ENCODE assay signal across 8 cellular contexts in the genomic region with DNA sequence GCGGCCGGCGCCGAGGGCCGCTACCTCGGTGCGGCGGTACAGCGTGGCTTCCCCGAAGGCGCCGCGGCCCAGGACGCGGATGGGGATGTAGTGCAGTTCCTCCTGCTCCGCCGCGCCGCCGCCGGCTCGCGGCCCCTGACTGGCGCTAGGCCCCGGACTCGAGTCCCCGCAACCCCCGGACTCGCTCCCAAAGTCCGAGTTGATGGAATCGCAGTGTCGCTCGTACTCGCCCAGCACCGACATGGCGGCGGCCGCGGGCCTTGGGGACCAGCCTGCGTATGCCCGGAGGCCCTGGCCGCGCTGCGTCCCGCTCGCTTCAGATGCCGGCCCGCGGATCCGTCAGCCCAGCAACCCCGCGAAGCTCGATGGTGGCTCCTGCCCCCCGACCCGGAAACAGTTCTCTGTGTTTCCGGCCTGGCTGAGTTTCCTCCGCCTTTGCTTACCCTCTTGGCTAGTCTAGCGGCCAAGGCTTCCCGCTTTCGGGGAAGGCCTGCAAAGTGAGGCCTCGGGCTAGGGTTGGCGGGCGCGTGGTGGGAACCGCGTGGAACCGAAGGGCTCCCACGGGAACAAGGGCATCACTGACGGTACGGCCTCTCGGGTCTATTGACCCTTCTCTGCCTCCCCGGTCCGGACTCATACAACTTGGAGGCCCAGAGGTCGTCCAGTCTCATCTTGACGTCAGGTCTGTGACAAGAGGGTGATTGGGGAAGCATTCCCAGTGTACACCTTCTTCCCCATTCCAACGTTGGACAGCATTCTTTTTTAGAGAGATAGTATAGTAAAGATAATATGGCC. TPM values are rescaled to one million over a fixed set of nuclear protein-coding genes. Genes with fewer than 3 reads are reported as not detected.
DNase-seq lines count a peak whose midpoint lies in the region; ATAC-seq and TF ChIP-seq lines count a peak whose summit lies in the region.

A gene (minus strand): TSS at position 370 of the 795 bp plus-strand sequence. CDS start 127 bp downstream, at position 243.

- H3K4me3 ChIP-seq in colonic mucosa = peak within 1 kb of the TSS; percentile 87

- intact Hi-C loops in activated CD4-positive, alpha-beta T cell treated with anti-CD3 and anti-CD28 coated beads, Interleukin-2, amount 10 ng/mL, durations not matched to agents 24 days and 14 days (cut with micrococcal nuclease) = loop anchor here (1.0 to 10.0 kb wide), 7 partner anchors 49 to 1028 kb away; a partner anchor contains a TSS
- intact Hi-C loops in colonic mucosa (cut with DNase I) = no loop called here

- H3K27me3 Mint-ChIP-seq in activated CD4-positive, alpha-beta T cell treated with anti-CD3 and anti-CD28 coated beads, Interleukin-2, amount 10 ng/mL, durations not matched to agents 24 days and 14 days = no peaks in the 10 kb centered on the region

- no peak for TF ChIP-seq CTCF in colonic mucosa (IDR thresholded peaks at IDR 0.05)

- H3K4me1 ChIP-seq in colonic mucosa = no peaks in the 10 kb centered on the region

- peaks cover 32% of the 10 kb centered on the region for H3K4me1 Mint-ChIP-seq in activated CD4-positive, alpha-beta T cell treated with anti-CD3 and anti-CD28 coated beads, Interleukin-2, amount 10 ng/mL, durations not matched to agents 24 days and 14 days

- H3K9me3 ChIP-seq in colonic mucosa = no peaks in the 10 kb centered on the region

- peak; percentile 89 for DNase-seq in Ammon's horn (ENCODE audit: low spot score)
- DNase-seq in GM19238 (ENCODE audit: insufficient read length, low spot score) = peak; percentile 82
- DNase-seq in NCI-H524 treated with DMSO at 0.1 percent for 48 hours (lab: John Stamatoyannopoulos, UW) = peak; percentile 68
- DNase-seq in activated CD4-positive, alpha-beta T cell treated with anti-CD3 and anti-CD28 coated beads, Interleukin-2, amount 10 ng/mL, durations not matched to agents 24 days and 14 days = peak; percentile 97
- peak; percentile 92 for DNase-seq in colonic mucosa
- DNase-seq in left lobe of liver (ENCODE audit: low spot score) = peak; percentile 93
- peak; percentile 77 for DNase-seq in stimulated activated CD4-positive, alpha-beta T cell treated with anti-CD3 and anti-CD28 coated beads, Interleukin-2, amount 100 ng/mL, for 4 hours (ENCODE audit: low read depth)

- peaks cover 30% of the 10 kb centered on the region for H3K36me3 Mint-ChIP-seq in activated CD4-positive, alpha-beta T cell treated with anti-CD3 and anti-CD28 coated beads, Interleukin-2, amount 10 ng/mL, durations not matched to agents 24 days and 14 days (ENCODE audit: low read depth)

- H3K9me3 Mint-ChIP-seq in activated CD4-positive, alpha-beta T cell treated with anti-CD3 and anti-CD28 coated beads, Interleukin-2, amount 10 ng/mL, durations not matched to agents 24 days and 14 days = no peaks in the 10 kb centered on the region

- peak within 1 kb of the TSS; percentile 98 for H3K27ac Mint-ChIP-seq in activated CD4-positive, alpha-beta T cell treated with anti-CD3 and anti-CD28 coated beads, Interleukin-2, amount 10 ng/mL, durations not matched to agents 24 days and 14 days

- H3K9ac ChIP-seq in colonic mucosa (ENCODE audit: low read depth in 2 of 2, low read length in 2 of 2) = peak within 1 kb of the TSS; percentile 94 to 99

- H3K4me3 Mint-ChIP-seq in activated CD4-positive, alpha-beta T cell treated with anti-CD3 and anti-CD28 coated beads, Interleukin-2, amount 10 ng/mL, durations not matched to agents 24 days and 14 days = peak within 1 kb of the TSS; percentile 97

- no peaks in the 10 kb centered on the region for H3K27me3 ChIP-seq in colonic mucosa

- peak within 1 kb of the TSS; percentile 94 for H3K27ac ChIP-seq in colonic mucosa

- H3K36me3 ChIP-seq in colonic mucosa = no peaks in the 10 kb centered on the region

- ATAC-seq in HG03442 (IDR thresholded peaks at IDR 0.05; ENCODE audit: unreplicated experiment) (peak; percentile 84), left lobe of liver (peak; percentile 97)

RNA-seq across cellular contexts. Expression of the gene that starts here (rescaled TPM):
- 66.6 and 68.8 TPM in 2 replicates for total RNA-seq in activated CD4-positive, alpha-beta T cell treated with anti-CD3 and anti-CD28 coated beads, Interleukin-2, amount 10 ng/mL, durations not matched to agents 24 days and 14 days
- total RNA-seq in colonic mucosa (10 to 100 TPM; 49.5 to 57.3 TPM), left lobe of liver (50.1 TPM)

Comparison
In these comparisons a context has a peak if more than half of its experiments do, and no peak if none do; other contexts are left out.
1. Peak in every context shown above with its lines: DNase-seq, ATAC-seq, H3K4me3 ChIP-seq and H3K27ac ChIP-seq.